Comparison of ENCODE assay signal across 21 cellular contexts in genomic region chr18:67219821-67220220, GRCh38.
DNase-seq lines count a peak whose midpoint lies in the region; ATAC-seq and TF ChIP-seq lines count a peak whose summit lies in the region.
"Had no signal": no experiment of that assay in that cellular context is flagged by ENCODE, and none has a peak within 500 bp of the region (broad histone marks: within the 10 kb centered on the region; RNA-seq: fewer than 3 reads in every experiment).

No MANE protein-coding gene starts in this region.

- ATAC-seq in GM21526 (IDR thresholded peaks at IDR 0.05; ENCODE audit: low FRiP score, unreplicated experiment), result no peak
- ATAC-seq: CD8-positive, alpha-beta T cell; Panc1 had no signal

- H3F3A ChIP-seq in Loucy (ENCODE audit: low read depth), result no peaks in the 10 kb centered on the region

- no peaks in the 10 kb centered on the region for H3K4me1 ChIP-seq in Loucy (ENCODE audit: insufficient read depth, low read length, poor library complexity, severe bottlenecking)
- H3K4me1 ChIP-seq: Caco-2 had no signal

- H3K4me1 Mint-ChIP-seq in activated T-helper 2 cell treated with anti-CD3 and anti-CD28 coated beads, Interferon-gamma antibody, Interleukin-2, Interleukin-4, amounts not matched to agents 10 μg/mL and 5 μg/mL and 100 μg/mL, durations not matched to agents 14 hours and 24 hours and 36 hours (ENCODE audit: low read depth), result no peaks in the 10 kb centered on the region
- H3K4me1 Mint-ChIP-seq: B cell had no signal

- H3K27me3 Mint-ChIP-seq in activated T-helper 2 cell treated with anti-CD3 and anti-CD28 coated beads, Interferon-gamma antibody, Interleukin-2, Interleukin-4, amounts not matched to agents 10 μg/mL and 5 μg/mL and 100 μg/mL, durations not matched to agents 14 hours and 24 hours and 36 hours (ENCODE audit: low read depth), result no peaks in the 10 kb centered on the region
- H3K27me3 Mint-ChIP-seq: B cell had no signal

- no peak overlapping the region for H3K4me3 ChIP-seq in Loucy (ENCODE audit: low read length, poor library complexity, severe bottlenecking)

- no peaks in the 10 kb centered on the region for H3K79me2 ChIP-seq in Loucy (ENCODE audit: insufficient read depth, low read length)

- no peaks in the 10 kb centered on the region for H3K36me3 ChIP-seq in Loucy (ENCODE audit: insufficient read depth, low read length)

- H3K36me3 Mint-ChIP-seq in activated T-helper 2 cell treated with anti-CD3 and anti-CD28 coated beads, Interferon-gamma antibody, Interleukin-2, Interleukin-4, amounts not matched to agents 10 μg/mL and 5 μg/mL and 100 μg/mL, durations not matched to agents 14 hours and 24 hours and 36 hours (ENCODE audit: low read depth), result no peaks in the 10 kb centered on the region
- H3K36me3 Mint-ChIP-seq: CD8-positive, alpha-beta T cell had no signal

- no peak for TF ChIP-seq CTCF in Loucy (conservative IDR thresholded peaks at IDR 0.05; ENCODE audit: low read length)

- H3K9me2 ChIP-seq in Loucy (replicated peaks; ENCODE audit: low read depth, low read length), result no peaks in the 10 kb centered on the region

- no peak overlapping the region for H3K9ac ChIP-seq in Loucy (ENCODE audit: low read depth, low read length, poor library complexity, severe bottlenecking)

- H4K20me1 ChIP-seq in Loucy (ENCODE audit: insufficient read depth, low read length, poor library complexity, severe bottlenecking), result no peaks in the 10 kb centered on the region

- 0 out of 2 replicates have a peak overlapping the region, but pooled peaks have one; percentile 23 for H2AFZ ChIP-seq in Loucy (ENCODE audit: low read length)

- peak; percentile 22 for DNase-seq in NCI-H524 treated with DMSO at 0.1 percent for 48 hours (lab: John Stamatoyannopoulos, UW)
- DNase-seq in dermis blood vessel endothelial cell, result peak; percentile 59
- DNase-seq in NCI-H1694 (lab: John Stamatoyannopoulos, UW), result no peak
- DNase-seq in activated T-helper 2 cell treated with anti-CD3 and anti-CD28 coated beads, Interferon-gamma antibody, Interleukin-2, Interleukin-4, amounts not matched to agents 10 μg/mL and 5 μg/mL and 100 μg/mL, durations not matched to agents 14 hours and 24 hours and 36 hours (ENCODE audit: low spot score), result no peak
- no peak for DNase-seq in T-helper 9 cell
- DNase-seq: Caco-2; CD8-positive, alpha-beta T cell; DMS79 treated with DMSO at 0.1 percent for 48 hours; H7; Karpas-422; NCI-H1105 treated with DMSO at 0.1 percent for 48 hours; NCI-H146; NCI-H2029; NCI-H226; NCI-H510A; NCI-H748 treated with DMSO at 0.1 percent for 48 hours; SHP77 had no signal

- no peak overlapping the region for H3K4me2 ChIP-seq in Loucy (ENCODE audit: low read depth, low read length, poor library complexity, severe bottlenecking)

- no peak overlapping the region for H3K4me3 Mint-ChIP-seq in activated T-helper 2 cell treated with anti-CD3 and anti-CD28 coated beads, Interferon-gamma antibody, Interleukin-2, Interleukin-4, amounts not matched to agents 10 μg/mL and 5 μg/mL and 100 μg/mL, durations not matched to agents 14 hours and 24 hours and 36 hours (ENCODE audit: low read depth)
- H3K4me3 Mint-ChIP-seq: B cell; CD8-positive, alpha-beta T cell had no signal

- H3K27ac Mint-ChIP-seq in activated T-helper 2 cell treated with anti-CD3 and anti-CD28 coated beads, Interferon-gamma antibody, Interleukin-2, Interleukin-4, amounts not matched to agents 10 μg/mL and 5 μg/mL and 100 μg/mL, durations not matched to agents 14 hours and 24 hours and 36 hours, result no peak overlapping the region
- H3K27ac Mint-ChIP-seq: B cell; CD8-positive, alpha-beta T cell had no signal

- H3K27me3 ChIP-seq in Loucy (ENCODE audit: insufficient read depth, low read length, poor library complexity, severe bottlenecking), result no peaks in the 10 kb centered on the region

- H3K9me3 Mint-ChIP-seq in activated T-helper 2 cell treated with anti-CD3 and anti-CD28 coated beads, Interferon-gamma antibody, Interleukin-2, Interleukin-4, amounts not matched to agents 10 μg/mL and 5 μg/mL and 100 μg/mL, durations not matched to agents 14 hours and 24 hours and 36 hours, result no peaks in the 10 kb centered on the region
- H3K9me3 Mint-ChIP-seq: CD8-positive, alpha-beta T cell had no signal

- intact Hi-C loops in activated T-helper 2 cell treated with anti-CD3 and anti-CD28 coated beads, Interferon-gamma antibody, Interleukin-2, Interleukin-4, amounts not matched to agents 10 μg/mL and 5 μg/mL and 100 μg/mL, durations not matched to agents 14 hours and 24 hours and 36 hours (cut with micrococcal nuclease), result loop anchor here (5.0 to 10.0 kb wide), 3 partner anchors 985 to 1517 kb away; no protein-coding TSS in a partner anchor

- H3K9me3 ChIP-seq in Loucy (ENCODE audit: insufficient read depth, low read depth, low read length), result no peaks in the 10 kb centered on the region
- H3K9me3 ChIP-seq: Caco-2 had no signal

Comparison
In these comparisons a context has a peak if more than half of its experiments do, and no peak if none do; other contexts are left out.
1. DNase-seq: peak in NCI-H524 treated with DMSO at 0.1 percent for 48 hours (single experiment) and dermis blood vessel endothelial cell (single experiment); none in NCI-H1694 (single experiment), activated T-helper 2 cell treated with anti-CD3 and anti-CD28 coated beads, Interferon-gamma antibody, Interleukin-2, Interleukin-4, amounts not matched to agents 10 μg/mL and 5 μg/mL and 100 μg/mL, durations not matched to agents 14 hours and 24 hours and 36 hours (single experiment) and T-helper 9 cell (single experiment).